In the genomic region with DNA sequence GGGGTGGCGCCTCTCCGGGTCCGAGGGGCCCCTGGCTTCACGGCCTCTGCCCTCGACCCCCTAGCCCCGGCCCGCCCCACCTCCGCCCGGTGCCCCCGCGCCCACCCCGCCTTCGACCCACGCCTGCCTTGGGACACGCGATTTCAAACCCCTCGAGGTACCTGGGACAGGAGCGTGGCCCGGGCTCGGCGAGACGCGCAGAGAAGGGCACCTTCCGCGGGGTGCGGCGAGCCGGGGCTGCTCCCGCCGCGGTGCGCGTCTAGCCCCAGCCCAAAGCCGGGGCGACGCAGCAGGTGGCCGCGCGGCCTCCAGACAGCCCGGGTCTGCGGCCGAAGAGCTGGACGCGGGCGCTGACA, we compare ENCODE assay signal across 9 cellular contexts. TPM values are rescaled to one million over a fixed set of nuclear protein-coding genes. Genes with fewer than 3 reads are reported as not detected.
DNase-seq lines count a peak whose midpoint lies in the region; ATAC-seq and TF ChIP-seq lines count a peak whose summit lies in the region.
"Had no signal": no experiment of that assay in that cellular context is flagged by ENCODE, and none has a peak within 500 bp of the region (broad histone marks: within the 10 kb centered on the region; RNA-seq: fewer than 3 reads in every experiment).

No MANE protein-coding gene starts in this region.

- TF ChIP-seq CTCF in LNCaP clone FGC (IDR thresholded peaks at IDR 0.05; ENCODE audit: control insufficient read depth, extremely low read depth, insufficient read depth) (no peak), breast epithelium (IDR thresholded peaks at IDR 0.05) (no peak), right lobe of liver (IDR thresholded peaks at IDR 0.05) (no peak), stomach (IDR thresholded peaks at IDR 0.05) (no peak)

- no peak for DNase-seq in LNCaP clone FGC (ENCODE audit: low read depth)
- no peak for DNase-seq in breast epithelium (ENCODE audit: low spot score in 2 of 2)
- no peak for DNase-seq in right lobe of liver
- no peak for DNase-seq in stomach
- no peak for DNase-seq in GF-D8 (lab: John Stamatoyannopoulos, UW)
- DNase-seq: MM.1S had no signal

- ATAC-seq in right lobe of liver (no peak), GM18502 (IDR thresholded peaks at IDR 0.05; ENCODE audit: poor library complexity, unreplicated experiment) (no peak), HG02642 (IDR thresholded peaks at IDR 0.05; ENCODE audit: poor library complexity, unreplicated experiment) (no peak), HG02973 (IDR thresholded peaks at IDR 0.05; ENCODE audit: unreplicated experiment) (no peak)

- intact Hi-C loops in breast epithelium (cut with DNase I; ENCODE audit: low total_unique reads) = no loop called here
- intact Hi-C loops in right lobe of liver (cut with DNase I) = no loop called here
- intact Hi-C loops in stomach (cut with DNase I; ENCODE audit: low total_unique reads) = no loop called here

- H3K36me3 ChIP-seq in breast epithelium (no peaks in the 10 kb centered on the region), right lobe of liver (no peaks in the 10 kb centered on the region), stomach (no peaks in the 10 kb centered on the region)

- no peaks in the 10 kb centered on the region for H3K27me3 ChIP-seq in breast epithelium
- peaks cover 0 to 9% of the 10 kb centered on the region in 2 donors for H3K27me3 ChIP-seq in right lobe of liver
- peaks cover 0 to 51% (median 23%) of the 10 kb centered on the region in 3 donors for H3K27me3 ChIP-seq in stomach

- WGBS in right lobe of liver (ENCODE audit: insufficient coverage, low coverage, low lambda C conversion rate, missing lambda C conversion rate) = 0% methylated on average over 13 of the region's 45 CpGs
- WGBS in stomach, 5 donors = 0 to 2% (median 1%) methylated on average over 5 to 45 of the region's 45 CpGs; no CpG with 5 or more reads in 1 of the 5 donors

- H3K9me3 ChIP-seq in breast epithelium (no peaks in the 10 kb centered on the region), right lobe of liver (no peaks in the 10 kb centered on the region), stomach (no peaks in the 10 kb centered on the region)

- H3K4me1 ChIP-seq in breast epithelium (peaks cover 0 to 5% of the 10 kb centered on the region in 2 donors), right lobe of liver (peaks cover 0 to 19% (median 0%) of the 10 kb centered on the region in 4 donors), stomach (peaks cover 12 to 25% (median 21%) of the 10 kb centered on the region in 4 donors)

- no peak for TF ChIP-seq EP300 in stomach (IDR thresholded peaks at IDR 0.05)

- H3K4me3 ChIP-seq in LNCaP clone FGC (ENCODE audit: low read depth, low read length) (peak overlapping the region; percentile 41), breast epithelium (peak overlapping the region; percentile 32 to 83 (median 65)), right lobe of liver (peak overlapping the region in 2 of 3 donors; percentile 16 to 40), stomach (peak overlapping the region; percentile 61 to 84 (median 72))

- peak overlapping the region in 1 of 2 donors; percentile 33 for H3K27ac ChIP-seq in breast epithelium
- no peak overlapping the region for H3K27ac ChIP-seq in right lobe of liver
- peak overlapping the region; percentile 69 to 78 (median 74) for H3K27ac ChIP-seq in stomach

- no peak for TF ChIP-seq POLR2A in breast epithelium (IDR thresholded peaks at IDR 0.05)
- no peak for TF ChIP-seq POLR2A in right lobe of liver (IDR thresholded peaks at IDR 0.05)
- TF ChIP-seq POLR2A in stomach (IDR thresholded peaks at IDR 0.05) = no peak

RNA-seq across cellular contexts. Expression of a gene that starts 0.3 kb away (rescaled TPM):
- total RNA-seq in breast epithelium (10 to 100 TPM in 2 of 3 donors, under 1 TPM in 1; 0.96 to 12.1 (median 10.8) TPM), right lobe of liver (under 1 TPM; 0.12 to 0.56 (median 0.32) TPM), stomach (100 to 1,000 TPM in 1 of 5 donors, 10 to 100 TPM in 2, 1 to 10 TPM in 2; 6.2 to 205 (median 24.3) TPM)
- 1 to 10 TPM; 5.4 to 5.8 (median 5.5) TPM for polyA plus RNA-seq in stomach

Comparison
In these comparisons a context has a peak if more than half of its experiments do, and no peak if none do; other contexts are left out.
1. H3K27ac ChIP-seq: peak in stomach (5 of 5); none in right lobe of liver (0 of 3).
2. Peak in every context shown above with its lines, with median percentiles within 50 percentile points of each other: H3K4me3 ChIP-seq.